ENCODE assay signal across 9 cellular contexts in the genomic region with DNA sequence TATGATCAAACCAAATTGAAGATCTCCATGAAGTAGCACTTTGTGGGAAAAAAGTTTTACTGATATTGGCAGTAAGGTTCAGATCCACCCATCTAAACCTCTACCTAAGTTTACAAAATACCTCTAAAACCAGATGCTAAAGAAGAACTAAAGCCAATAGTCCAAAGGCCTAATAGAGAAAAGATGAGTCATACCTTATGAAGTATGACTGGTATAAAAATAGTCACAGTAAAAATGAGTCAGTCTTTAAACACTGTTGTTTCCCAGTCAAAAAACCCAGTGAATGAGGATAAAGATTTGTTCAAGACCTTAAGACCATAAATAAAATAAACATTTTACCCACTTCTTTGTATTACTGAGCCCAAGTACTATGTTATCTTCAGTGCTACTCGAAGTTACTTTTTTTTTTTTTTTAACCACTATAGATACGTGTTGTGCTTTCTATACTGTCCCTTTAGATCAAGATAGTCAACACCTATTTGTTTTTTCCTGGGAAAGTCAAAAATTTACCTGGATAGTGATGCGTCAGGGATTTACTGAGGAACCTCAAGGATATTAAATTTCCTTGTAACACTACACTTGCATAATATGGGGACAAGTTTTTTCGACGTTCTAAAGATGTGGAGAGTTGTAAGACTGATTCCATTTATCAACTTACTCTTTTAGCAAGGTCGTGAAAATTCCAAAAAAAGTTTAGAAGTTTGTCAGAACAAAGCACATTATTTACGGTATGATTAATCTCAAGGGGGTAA.
DNase-seq lines count a peak whose midpoint lies in the region; ATAC-seq, FAIRE-seq and TF ChIP-seq lines count a peak whose summit lies in the region.
"Had no signal": no experiment of that assay in that cellular context is flagged by ENCODE, and none has a peak within 500 bp of the region (broad histone marks: within the 10 kb centered on the region; RNA-seq: fewer than 3 reads in every experiment).

No MANE protein-coding gene starts in this region.

- no peaks in the 10 kb centered on the region for H3K36me3 ChIP-seq in naive thymus-derived CD4-positive, alpha-beta T cell (ENCODE audit: control insufficient read depth in 2 of 3, insufficient read depth in 3 of 3, low read length in 3 of 3)
- H3K36me3 ChIP-seq in brain microvascular endothelial cell (replicated peaks), result no peaks in the 10 kb centered on the region

- intact Hi-C loops in naive thymus-derived CD4-positive, alpha-beta T cell (cut with micrococcal nuclease), result no loop called here

- ATAC-seq in GM21529 (IDR thresholded peaks at IDR 0.05; ENCODE audit: unreplicated experiment), result peak; percentile 96
- ATAC-seq in naive thymus-derived CD4-positive, alpha-beta T cell, result no peak

- CTCF ChIA-PET in naive thymus-derived CD4-positive, alpha-beta T cell (lab: Charles Lee), result no interaction called here

- no peak overlapping the region for H3K27ac ChIP-seq in naive thymus-derived CD4-positive, alpha-beta T cell (ENCODE audit: low read depth, low read length)
- H3K27ac ChIP-seq in brain microvascular endothelial cell, result no peak overlapping the region
- H3K27ac ChIP-seq: coronary artery had no signal

- no peaks in the 10 kb centered on the region for H3K36me3 Mint-ChIP-seq in naive thymus-derived CD4-positive, alpha-beta T cell

- peaks cover 7 to 46% (median 18%) of the 10 kb centered on the region in 5 donors for H3K27me3 Mint-ChIP-seq in naive thymus-derived CD4-positive, alpha-beta T cell

- peak; percentile 75 for DNase-seq in DMS53 (lab: John Stamatoyannopoulos, UW)
- peak; percentile 35 for DNase-seq in HTR-8/SVneo (ENCODE audit: insufficient read length, low spot score)
- peak; percentile 87 for DNase-seq in fibroblast of peridontal ligament (ENCODE audit: extremely low read depth)
- no peak for DNase-seq in naive thymus-derived CD4-positive, alpha-beta T cell
- no peak for DNase-seq in C1 segment of cervical spinal cord (lab: John Stamatoyannopoulos, UW)
- no peak for DNase-seq in brain microvascular endothelial cell
- no peak for DNase-seq in inferior parietal cortex (ENCODE audit: extremely low spot score)

- H3K27me3 ChIP-seq in naive thymus-derived CD4-positive, alpha-beta T cell (ENCODE audit: control insufficient read depth in 2 of 2, insufficient read depth in 2 of 2, low read length in 2 of 2), result no peaks in the 10 kb centered on the region
- no peaks in the 10 kb centered on the region for H3K27me3 ChIP-seq in brain microvascular endothelial cell (replicated peaks)

- peaks cover 0 to 1% (median 0%) of the 10 kb centered on the region in 7 donors for H3K4me1 Mint-ChIP-seq in naive thymus-derived CD4-positive, alpha-beta T cell

- no peak overlapping the region for H3K4me3 Mint-ChIP-seq in naive thymus-derived CD4-positive, alpha-beta T cell

- no peak overlapping the region for H3K4me3 ChIP-seq in naive thymus-derived CD4-positive, alpha-beta T cell (ENCODE audit: low read length)
- H3K4me3 ChIP-seq in brain microvascular endothelial cell (ENCODE audit: low read depth, low read length), result no peak overlapping the region
- H3K4me3 ChIP-seq: coronary artery had no signal

- H3K9me3 Mint-ChIP-seq in naive thymus-derived CD4-positive, alpha-beta T cell, result peaks cover 0 to 5% (median 0%) of the 10 kb centered on the region in 11 donors

- in situ Hi-C loops in brain microvascular endothelial cell (cut with HindIII; ENCODE audit: low pct_ligation_motif_present, low sequenced_read_pairs), result no loop called here

- no peaks in the 10 kb centered on the region for H3K4me1 ChIP-seq in naive thymus-derived CD4-positive, alpha-beta T cell (ENCODE audit: control insufficient read depth in 2 of 2, insufficient read depth in 2 of 2, low read length in 2 of 2)

- H3K27ac Mint-ChIP-seq in naive thymus-derived CD4-positive, alpha-beta T cell, result no peak overlapping the region

- POLR2A ChIA-PET in naive thymus-derived CD4-positive, alpha-beta T cell (lab: Charles Lee), result no interaction called here

- H3K9me3 ChIP-seq in naive thymus-derived CD4-positive, alpha-beta T cell (ENCODE audit: control insufficient read depth in 2 of 3, low read length in 3 of 3), result no peaks in the 10 kb centered on the region

- no peak for FAIRE-seq in HTR-8/SVneo (lab: Jason Lieb, UNC)

- no peak for TF ChIP-seq CTCF in brain microvascular endothelial cell (IDR thresholded peaks at IDR 0.05; ENCODE audit: low read depth, low read length, missing control alignments)

Comparison
In these comparisons a context has a peak if more than half of its experiments do, and no peak if none do; other contexts are left out.
1. DNase-seq: peak in DMS53 (single experiment), HTR-8/SVneo (single experiment) and fibroblast of peridontal ligament (single experiment); none in naive thymus-derived CD4-positive, alpha-beta T cell (0 of 9), C1 segment of cervical spinal cord (0 of 14), brain microvascular endothelial cell (single experiment) and inferior parietal cortex (single experiment).